Comparison of ENCODE assay signal across 8 cellular contexts in genomic region chr17:27602721-27603445, GRCh38. TPM values are rescaled to one million over a fixed set of nuclear protein-coding genes. Genes with fewer than 3 reads are reported as not detected.
DNase-seq lines count a peak whose midpoint lies in the region; ATAC-seq, FAIRE-seq and TF ChIP-seq lines count a peak whose summit lies in the region.

No MANE protein-coding gene starts in this region.

- ATAC-seq in thoracic aorta (ENCODE audit: insufficient number of reproducible peaks, low FRiP score, low read depth) (no peak), GM18858 (IDR thresholded peaks at IDR 0.05; ENCODE audit: unreplicated experiment) (no peak)

- H3K4me3 ChIP-seq in SJSA1 (no peak overlapping the region), thoracic aorta (no peak overlapping the region)

- no peak for FAIRE-seq in frontal cortex (lab: Jason Lieb, UNC)

- peak; percentile 67 for DNase-seq in Daoy (ENCODE audit: low read depth)
- peak; percentile 23 to 94 (median 82) for DNase-seq in HUDEP-2 (lab: John Stamatoyannopoulos, UW; ENCODE audit: unreplicated experiment in 76 of 76)
- DNase-seq in SJSA1 (ENCODE audit: low read depth in 1 of 2, low spot score in 2 of 2) = peak; percentile 45 to 72
- DNase-seq in activated effector memory CD4-positive, alpha-beta T cell treated with Interleukin-2 at 50 U/mL for 16 hours = peak; percentile 46
- DNase-seq in frontal cortex (ENCODE audit: low spot score in 2 of 2) = peak; percentile 81
- peak; percentile 47 for DNase-seq in occipital lobe (lab: John Stamatoyannopoulos, UW)
- peak; percentile 41 for DNase-seq in thoracic aorta (ENCODE audit: low spot score)

- H3K27me3 ChIP-seq in SJSA1 (replicated peaks) (no peaks in the 10 kb centered on the region), thoracic aorta (replicated peaks; ENCODE audit: insufficient read depth) (no peaks in the 10 kb centered on the region)

- H3K9me3 ChIP-seq in SJSA1 (replicated peaks) (no peaks in the 10 kb centered on the region), thoracic aorta (no peaks in the 10 kb centered on the region)

- TF ChIP-seq CTCF in thoracic aorta (IDR thresholded peaks at IDR 0.05) = peak; percentile 94

- H3K27ac ChIP-seq in SJSA1 (no peak overlapping the region), thoracic aorta (no peak overlapping the region)

- H3K4me1 ChIP-seq in SJSA1 (replicated peaks) (no peaks in the 10 kb centered on the region), thoracic aorta (ENCODE audit: control insufficient read depth in 1 of 2, low read depth in 2 of 2) (no peaks in the 10 kb centered on the region)

- H3K36me3 ChIP-seq in SJSA1 (peaks cover 23% of the 10 kb centered on the region), thoracic aorta (peaks cover 10% of the 10 kb centered on the region)

RNA-seq across cellular contexts. Expression of gene LGALS9, which starts 28.1 kb away (rescaled TPM):
- total RNA-seq in Daoy (2014; rRNA removed; shearing (Covaris generic)) = 2.2 and 4.1 TPM in 2 replicates
- 0.50 TPM in 1 of 2 replicates, not detected in the other for total RNA-seq in SJSA1 (2014; rRNA removed; shearing (Covaris generic))
- total RNA-seq in frontal cortex (0.41 TPM), occipital lobe (1.9 TPM), thoracic aorta (10 to 100 TPM; 34.8 to 77.4 TPM)
